Comparison of ENCODE assay signal across 9 cellular contexts in genomic region chr10:3119796-3120459, GRCh38. TPM values are rescaled to one million over a fixed set of nuclear protein-coding genes. Genes with fewer than 3 reads are reported as not detected.
DNase-seq lines count a peak whose midpoint lies in the region; ATAC-seq and TF ChIP-seq lines count a peak whose summit lies in the region.
"Had no signal": no experiment of that assay in that cellular context is flagged by ENCODE, and none has a peak within 500 bp of the region (broad histone marks: within the 10 kb centered on the region; RNA-seq: fewer than 3 reads in every experiment).

No MANE protein-coding gene starts in this region.

- H3K9me3 Mint-ChIP-seq in T-helper 2 cell treated with Interferon-gamma antibody and Interleukin-4, amounts not matched to agents 5 μg/mL and 100 μg/mL, for 36 hours = no peaks in the 10 kb centered on the region
- H3K9me3 Mint-ChIP-seq in immature natural killer cell = peaks cover 0 to 1% (median 0%) of the 10 kb centered on the region in 6 donors

- peaks cover 56% of the 10 kb centered on the region for H3K36me3 Mint-ChIP-seq in T-helper 2 cell treated with Interferon-gamma antibody and Interleukin-4, amounts not matched to agents 5 μg/mL and 100 μg/mL, for 36 hours (ENCODE audit: low read depth)
- peaks cover 9 to 44% (median 15%) of the 10 kb centered on the region in 3 donors for H3K36me3 Mint-ChIP-seq in immature natural killer cell

- no peak overlapping the region for H3K4me3 Mint-ChIP-seq in T-helper 2 cell treated with Interferon-gamma antibody and Interleukin-4, amounts not matched to agents 5 μg/mL and 100 μg/mL, for 36 hours
- no peak overlapping the region for H3K4me3 Mint-ChIP-seq in immature natural killer cell

- H3K27ac ChIP-seq in adrenal gland = no peak overlapping the region

- peak in 5 of 6 experiments; percentile 17 to 38 (median 21) for TF ChIP-seq CTCF in adrenal gland (IDR thresholded peaks at IDR 0.05)

- ATAC-seq in HG02970 (IDR thresholded peaks at IDR 0.05; ENCODE audit: low FRiP score, unreplicated experiment) = no peak

- intact Hi-C loops in adrenal gland (cut with DNase I) = no loop called here

- WGBS in adrenal gland, 4 donors = 88 to 95% (median 93%) methylated on average over 31 of the region's 31 CpGs

- H3K27ac Mint-ChIP-seq in T-helper 2 cell treated with Interferon-gamma antibody and Interleukin-4, amounts not matched to agents 5 μg/mL and 100 μg/mL, for 36 hours = no peak overlapping the region
- H3K27ac Mint-ChIP-seq in immature natural killer cell = no peak overlapping the region

- DNase-seq in AG08395 (ENCODE audit: low spot score) (peak; percentile 57), H7 (peak; percentile 91), adrenal gland (no peak), iPS-NIHi11 (ENCODE audit: low spot score) (peak; percentile 81), immature natural killer cell (no peak)
- no peak for DNase-seq in activated CD8-positive, alpha-beta memory T cell treated with anti-CD3 and anti-CD28 coated beads for 24 hours
- DNase-seq in T-helper 2 cell treated with Interferon-gamma antibody and Interleukin-4, amounts not matched to agents 5 μg/mL and 100 μg/mL, for 36 hours (ENCODE audit: low spot score) = no peak
- DNase-seq: activated CD4-positive, CD25-positive, alpha-beta regulatory T cell treated with anti-CD3 and anti-CD28 coated beads, Interleukin-2, amount 50 U/mL, for 72 hours had no signal

- no peak overlapping the region for H3K4me3 ChIP-seq in H7 (ENCODE audit: insufficient read depth, low read depth, low read length)
- H3K4me3 ChIP-seq in adrenal gland = no peak overlapping the region

- H3K4me1 ChIP-seq in adrenal gland (replicated peaks in 1 of 2) = no peaks in the 10 kb centered on the region

- TF ChIP-seq POLR2A in adrenal gland (IDR thresholded peaks at IDR 0.05) = no peak

- no peaks in the 10 kb centered on the region for H3K9me3 ChIP-seq in adrenal gland (replicated peaks in 1 of 3)

- H3K27me3 ChIP-seq in H7 (ENCODE audit: control insufficient read depth, insufficient read depth, low read length) (no peaks in the 10 kb centered on the region), adrenal gland (no peaks in the 10 kb centered on the region)

- H3K4me1 Mint-ChIP-seq in T-helper 2 cell treated with Interferon-gamma antibody and Interleukin-4, amounts not matched to agents 5 μg/mL and 100 μg/mL, for 36 hours (ENCODE audit: low read depth) = no peaks in the 10 kb centered on the region
- no peaks in the 10 kb centered on the region for H3K4me1 Mint-ChIP-seq in immature natural killer cell

- H3K27me3 Mint-ChIP-seq in T-helper 2 cell treated with Interferon-gamma antibody and Interleukin-4, amounts not matched to agents 5 μg/mL and 100 μg/mL, for 36 hours (ENCODE audit: low read depth) = no peaks in the 10 kb centered on the region
- H3K27me3 Mint-ChIP-seq in immature natural killer cell (ENCODE audit: low read depth in 3 of 3) = no peaks in the 10 kb centered on the region

- H3K36me3 ChIP-seq in H7 (replicated peaks; ENCODE audit: control insufficient read depth, insufficient read depth, low read length) = peaks cover 31% of the 10 kb centered on the region
- H3K36me3 ChIP-seq in adrenal gland (replicated peaks in 1 of 2) = no peaks in the 10 kb centered on the region

RNA-seq across cellular contexts. Expression of gene PFKP, which starts 52.6 kb away (rescaled TPM):
- total RNA-seq in H7 (2014; rRNA removed; shearing (Covaris generic)) = 104 and 120 TPM in 2 replicates
- total RNA-seq in adrenal gland = 10 to 100 TPM in 7 of 8 donors, 1 to 10 TPM in 1; 8.8 to 46.6 (median 16.1) TPM
- 10 to 100 TPM; 15.9 to 40.9 (median 16.9) TPM for polyA plus RNA-seq in adrenal gland
- polyA plus RNA-seq in immature natural killer cell = 10 to 100 TPM; 18.2 to 47.3 (median 30.0) TPM

RNA-seq across cellular contexts. Expression of gene PITRM1, which starts 52.7 kb away (rescaled TPM):
- 34.6 and 38.2 TPM in 2 replicates for total RNA-seq in H7 (2014; rRNA removed; shearing (Covaris generic))
- 100 to 1,000 TPM in 3 of 8 donors, 10 to 100 TPM in 5; 83.0 to 132 (median 91.9) TPM for total RNA-seq in adrenal gland
- polyA plus RNA-seq in adrenal gland (100 to 1,000 TPM in 2 of 3 donors, 10 to 100 TPM in 1; 97.2 to 174 (median 107) TPM), immature natural killer cell (10 to 100 TPM; 25.4 to 52.5 (median 35.2) TPM)

Comparison
In these comparisons a context has a peak if more than half of its experiments do, and no peak if none do; other contexts are left out.
1. DNase-seq: peak in AG08395 (single experiment), H7 (single experiment) and iPS-NIHi11 (single experiment); none in adrenal gland (0 of 7), activated CD8-positive, alpha-beta memory T cell treated with anti-CD3 and anti-CD28 coated beads for 24 hours (single experiment), T-helper 2 cell treated with Interferon-gamma antibody and Interleukin-4, amounts not matched to agents 5 μg/mL and 100 μg/mL, for 36 hours (single experiment) and immature natural killer cell (0 of 3).